Comparison of ENCODE assay signal across 8 cellular contexts in the genomic region with DNA sequence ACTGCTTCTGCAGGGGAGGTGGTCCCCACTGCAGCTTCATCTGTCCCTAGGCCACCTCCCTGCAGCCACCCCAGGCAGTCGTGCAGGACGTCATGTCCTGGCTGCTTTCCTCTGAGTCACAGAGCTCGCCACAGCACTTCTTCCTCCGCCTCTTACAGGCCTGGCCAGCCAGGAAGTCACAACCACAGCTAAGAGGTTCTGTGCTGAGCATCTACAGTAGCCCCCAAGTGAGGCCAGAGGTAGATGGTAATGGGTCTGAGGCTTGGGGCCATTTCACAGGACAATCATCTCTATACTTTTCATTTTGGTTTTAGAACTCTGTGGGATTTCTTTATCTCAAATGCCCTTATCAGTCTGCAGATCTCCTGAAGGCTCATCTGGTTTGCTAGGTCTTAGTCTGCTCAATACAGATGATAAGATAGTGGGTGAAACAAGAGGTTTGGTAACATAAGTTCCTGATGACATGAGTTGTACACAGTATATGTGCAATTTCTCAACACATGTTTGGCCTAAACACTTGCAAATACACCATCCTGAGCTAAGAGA.
DNase-seq lines count a peak whose midpoint lies in the region; ATAC-seq and TF ChIP-seq lines count a peak whose summit lies in the region.

No MANE protein-coding gene starts in this region.

- peak overlapping the region; percentile 61 for H3K4me3 ChIP-seq in CD8-positive, alpha-beta memory T cell (ENCODE audit: low read length)
- H3K4me3 ChIP-seq in HUES48 (ENCODE audit: low read depth, low read length) = no peak overlapping the region
- H3K4me3 ChIP-seq in liver (ENCODE audit: low read depth in 1 of 3, low read length in 3 of 3) = no peak overlapping the region

- peak overlapping the region; percentile 79 to 93 (median 85) for H3K4me3 Mint-ChIP-seq in CD8-positive, alpha-beta memory T cell

- TF ChIP-seq CTCF in liver (IDR thresholded peaks at IDR 0.05; ENCODE audit: low read depth, low read length, missing input control) = no peak

- peak; percentile 56 for ATAC-seq in GM21423 (IDR thresholded peaks at IDR 0.05; ENCODE audit: unreplicated experiment)

- H3K36me3 Mint-ChIP-seq in CD8-positive, alpha-beta memory T cell = no peaks in the 10 kb centered on the region

- H3K4me1 Mint-ChIP-seq in CD8-positive, alpha-beta memory T cell = peaks cover 59 to 81% (median 67%) of the 10 kb centered on the region in 3 donors

- 46% methylated on average over 4 of the region's 4 CpGs for WGBS in liver

- H3K9me3 Mint-ChIP-seq in CD8-positive, alpha-beta memory T cell = no peaks in the 10 kb centered on the region

- H3K27me3 ChIP-seq in CD8-positive, alpha-beta memory T cell (ENCODE audit: insufficient read depth, low read length, poor library complexity, severe bottlenecking) = no peaks in the 10 kb centered on the region
- peaks cover 32% of the 10 kb centered on the region for H3K27me3 ChIP-seq in HUES48 (ENCODE audit: control insufficient read depth, insufficient read depth, low read length)
- H3K27me3 ChIP-seq in liver (ENCODE audit: control insufficient read depth in 4 of 4, insufficient read depth in 4 of 4, low read length in 3 of 4) = no peaks in the 10 kb centered on the region

- DNase-seq in CD8-positive, alpha-beta memory T cell = peak; percentile 43 to 90 (median 70)
- DNase-seq in UCSD-AML1 (lab: John Stamatoyannopoulos, UW; ENCODE audit: unreplicated experiment) = peak; percentile 79
- DNase-seq in T47D (ENCODE audit: low read depth in 1 of 2, low spot score in 1 of 2) = peak; percentile 49 to 52
- peak; percentile 38 for DNase-seq in stimulated activated CD8-positive, alpha-beta memory T cell treated with anti-CD3 and anti-CD28 coated beads, Interleukin-15, amount 100 ng/mL, for 24 hours (ENCODE audit: low read depth)
- no peak for DNase-seq in NCI-H2081 treated with DMSO at 0.1 percent for 48 hours (lab: John Stamatoyannopoulos, UW)

- H3K9ac ChIP-seq in HUES48 (ENCODE audit: low read depth, low read length) = no peak overlapping the region
- peak overlapping the region; percentile 7 to 96 for H3K9ac ChIP-seq in liver (ENCODE audit: low read depth in 1 of 2, low read length in 2 of 2)

- POLR2A ChIA-PET in CD8-positive, alpha-beta memory T cell (lab: Charles Lee) = interaction anchor here (0.9 to 6.1 kb wide), 10 partner anchors 8 to 136 kb away, joined by 3 to 85 read pairs (median 13); partner anchors contain the start of gene ARF6

- peaks cover 0 to 1% of the 10 kb centered on the region in 2 donors for H3K27me3 Mint-ChIP-seq in CD8-positive, alpha-beta memory T cell

- CTCF ChIA-PET in CD8-positive, alpha-beta memory T cell (lab: Charles Lee) = interaction anchor here (1.1 to 7.5 kb wide), 13 partner anchors 19 to 147 kb away, joined by 3 to 163 read pairs (median 15); partner anchors contain the start of gene NEMF

- peak overlapping the region; percentile 100 for H3K27ac ChIP-seq in CD8-positive, alpha-beta memory T cell (ENCODE audit: low read depth, low read length)
- H3K27ac ChIP-seq in HUES48 (ENCODE audit: low read depth, low read length) = peak overlapping the region; percentile 80
- H3K27ac ChIP-seq in liver (ENCODE audit: low read depth in 1 of 2, low read length in 2 of 2) = peak overlapping the region; percentile 92 to 94

- no peaks in the 10 kb centered on the region for H3K9me3 ChIP-seq in CD8-positive, alpha-beta memory T cell (ENCODE audit: low read length)
- no peaks in the 10 kb centered on the region for H3K9me3 ChIP-seq in HUES48 (ENCODE audit: control insufficient read depth, insufficient read depth, low read length)
- no peaks in the 10 kb centered on the region for H3K9me3 ChIP-seq in liver (ENCODE audit: control insufficient read depth in 4 of 4, low read length in 3 of 4)

- peaks cover 61% of the 10 kb centered on the region for H3K4me1 ChIP-seq in CD8-positive, alpha-beta memory T cell (ENCODE audit: insufficient read depth, low read length)
- H3K4me1 ChIP-seq in HUES48 (ENCODE audit: control insufficient read depth, insufficient read depth, low read length) = peaks cover 40% of the 10 kb centered on the region
- peaks cover 9 to 42% (median 33%) of the 10 kb centered on the region in 4 donors for H3K4me1 ChIP-seq in liver (ENCODE audit: control insufficient read depth in 4 of 4, insufficient read depth in 4 of 4, low read length in 3 of 4)

- TF ChIP-seq RAD21 in liver (IDR thresholded peaks at IDR 0.05) = peak in 1 of 2 donors; percentile 40

- no peaks in the 10 kb centered on the region for H3K36me3 ChIP-seq in CD8-positive, alpha-beta memory T cell (ENCODE audit: insufficient read depth, low read length)
- H3K36me3 ChIP-seq in HUES48 (ENCODE audit: control insufficient read depth, insufficient read depth, low read length) = no peaks in the 10 kb centered on the region
- no peaks in the 10 kb centered on the region for H3K36me3 ChIP-seq in liver (ENCODE audit: control insufficient read depth in 4 of 4, insufficient read depth in 3 of 4, low read depth in 1 of 4, low read length in 3 of 4)

- in situ Hi-C loops in T47D (cut with HindIII; ENCODE audit: low pct_unique_long_range_greater_than_20kb, low sequenced_read_pairs) = no loop called here

- peak overlapping the region; percentile 95 to 100 (median 99) for H3K27ac Mint-ChIP-seq in CD8-positive, alpha-beta memory T cell

TF ChIP-seq in liver, 16 proteins besides CTCF, POLR2A, EP300 and RAD21:
- TF ChIP-seq NR2F2 (IDR thresholded peaks at IDR 0.05) (no peak), RXRA (IDR thresholded peaks at IDR 0.05) (peak in 1 of 2 donors; percentile 7), HNF4G (IDR thresholded peaks at IDR 0.05) (no peak), FOXA2 (IDR thresholded peaks at IDR 0.05) (no peak), EGR1 (IDR thresholded peaks at IDR 0.05; ENCODE audit: low read depth in 2 of 2) (no peak), SP1 (IDR thresholded peaks at IDR 0.05) (peak; percentile 23), GABPA (IDR thresholded peaks at IDR 0.05 in 1 of 2, conservative IDR thresholded peaks at IDR 0.05 in 1 of 2) (peak in 1 of 2 donors; percentile 7)
- TF ChIP-seq, protein P1, sequence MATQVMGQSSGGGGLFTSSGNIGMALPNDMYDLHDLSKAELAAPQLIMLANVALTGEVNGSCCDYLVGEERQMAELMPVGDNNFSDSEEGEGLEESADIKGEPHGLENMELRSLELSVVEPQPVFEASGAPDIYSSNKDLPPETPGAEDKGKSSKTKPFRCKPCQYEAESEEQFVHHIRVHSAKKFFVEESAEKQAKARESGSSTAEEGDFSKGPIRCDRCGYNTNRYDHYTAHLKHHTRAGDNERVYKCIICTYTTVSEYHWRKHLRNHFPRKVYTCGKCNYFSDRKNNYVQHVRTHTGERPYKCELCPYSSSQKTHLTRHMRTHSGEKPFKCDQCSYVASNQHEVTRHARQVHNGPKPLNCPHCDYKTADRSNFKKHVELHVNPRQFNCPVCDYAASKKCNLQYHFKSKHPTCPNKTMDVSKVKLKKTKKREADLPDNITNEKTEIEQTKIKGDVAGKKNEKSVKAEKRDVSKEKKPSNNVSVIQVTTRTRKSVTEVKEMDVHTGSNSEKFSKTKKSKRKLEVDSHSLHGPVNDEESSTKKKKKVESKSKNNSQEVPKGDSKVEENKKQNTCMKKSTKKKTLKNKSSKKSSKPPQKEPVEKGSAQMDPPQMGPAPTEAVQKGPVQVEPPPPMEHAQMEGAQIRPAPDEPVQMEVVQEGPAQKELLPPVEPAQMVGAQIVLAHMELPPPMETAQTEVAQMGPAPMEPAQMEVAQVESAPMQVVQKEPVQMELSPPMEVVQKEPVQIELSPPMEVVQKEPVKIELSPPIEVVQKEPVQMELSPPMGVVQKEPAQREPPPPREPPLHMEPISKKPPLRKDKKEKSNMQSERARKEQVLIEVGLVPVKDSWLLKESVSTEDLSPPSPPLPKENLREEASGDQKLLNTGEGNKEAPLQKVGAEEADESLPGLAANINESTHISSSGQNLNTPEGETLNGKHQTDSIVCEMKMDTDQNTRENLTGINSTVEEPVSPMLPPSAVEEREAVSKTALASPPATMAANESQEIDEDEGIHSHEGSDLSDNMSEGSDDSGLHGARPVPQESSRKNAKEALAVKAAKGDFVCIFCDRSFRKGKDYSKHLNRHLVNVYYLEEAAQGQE (IDR thresholded peaks at IDR 0.05) = no peak
TF ChIP-seq in liver: peak in this region for 3.
